ENCODE assay signal across 22 cellular contexts in the genomic region with DNA sequence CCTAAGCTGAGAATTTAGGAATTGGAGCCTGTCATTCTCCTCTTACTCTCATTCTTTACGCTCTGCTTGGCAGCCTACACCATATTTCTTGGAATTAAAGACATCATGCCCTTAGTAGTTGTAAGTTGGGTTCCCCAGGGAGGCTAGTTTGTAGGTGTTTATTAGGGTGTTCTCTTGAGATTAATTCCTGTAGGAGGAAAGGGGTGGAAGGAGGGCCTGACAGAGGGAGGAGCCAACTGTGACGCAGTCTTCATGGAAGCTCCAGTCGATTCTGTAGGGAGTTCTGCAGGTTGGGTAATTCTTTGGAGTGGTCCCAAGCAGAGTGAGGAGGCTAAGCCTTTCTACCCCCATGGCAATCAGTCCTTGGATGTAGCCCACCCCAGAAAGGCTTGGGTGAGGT.
DNase-seq lines count a peak whose midpoint lies in the region; ATAC-seq and TF ChIP-seq lines count a peak whose summit lies in the region.
"Had no signal": no experiment of that assay in that cellular context is flagged by ENCODE, and none has a peak within 500 bp of the region (broad histone marks: within the 10 kb centered on the region; RNA-seq: fewer than 3 reads in every experiment).

No MANE protein-coding gene starts in this region.

- H3K9me3 Mint-ChIP-seq in GM23338 = no peaks in the 10 kb centered on the region
- H3K9me3 Mint-ChIP-seq: naive B cell had no signal

- H2AFZ ChIP-seq in GM23338 = peak overlapping the region; percentile 72; the same call in 1 of the 2 replicates

- no peak for TF ChIP-seq CTCF in GM23338 (conservative IDR thresholded peaks at IDR 0.05; ENCODE audit: low read depth in 2 of 2)
- TF ChIP-seq CTCF in right atrium auricular region (IDR thresholded peaks at IDR 0.05) = no peak

- H3K18ac ChIP-seq in mesendoderm (ENCODE audit: low read length) = no peak overlapping the region

- H3K4me1 Mint-ChIP-seq in GM23338 = peaks cover 7% of the 10 kb centered on the region; the same call in 2 of the 3 replicates

- ATAC-seq in GM23338 = no peak

- H3K4me2 ChIP-seq in GM23338 = no peak overlapping the region
- H3K4me2 ChIP-seq in mesendoderm (ENCODE audit: low read length) = no peak overlapping the region
- H3K4me2 ChIP-seq: BLaER1 treated with 17β-estradiol and CSF1 and Interleukin-3, amounts not matched to agents 10 nM and 100 nM had no signal

- H3K56ac ChIP-seq in mesendoderm (ENCODE audit: low read length) = no peak overlapping the region

- no peak overlapping the region for H4K5ac ChIP-seq in mesendoderm (ENCODE audit: low read length)

- WGBS in mesendoderm (ENCODE audit: extremely low coverage, insufficient coverage, low lambda C conversion rate) = no CpG with 5 or more reads among the region's 3 CpGs

- H2AK5ac ChIP-seq in mesendoderm (ENCODE audit: low read length) = no peak overlapping the region

- H3K4me1 ChIP-seq in GM23338 (ENCODE audit: insufficient read depth) (peaks cover 3% of the 10 kb centered on the region; the same call in 1 of the 2 replicates), SJSA1 (replicated peaks) (peaks cover 43% of the 10 kb centered on the region), mesendoderm (ENCODE audit: control insufficient read depth, low read depth, low read length) (peaks cover 11% of the 10 kb centered on the region), right atrium auricular region (no peaks in the 10 kb centered on the region)
- H3K4me1 ChIP-seq: adrenal gland, suprapubic skin had no signal

- H3K36me3 Mint-ChIP-seq in GM23338 (ENCODE audit: low read depth) = no peaks in the 10 kb centered on the region
- H3K36me3 Mint-ChIP-seq: naive B cell had no signal

- H3K23ac ChIP-seq in mesendoderm (ENCODE audit: low read length) = no peak overlapping the region

- no peaks in the 10 kb centered on the region for H3K36me3 ChIP-seq in GM23338 (ENCODE audit: insufficient read depth)
- H3K36me3 ChIP-seq in SJSA1 = no peaks in the 10 kb centered on the region
- no peaks in the 10 kb centered on the region for H3K36me3 ChIP-seq in mesendoderm (ENCODE audit: control insufficient read depth, insufficient read depth, low read length)
- no peaks in the 10 kb centered on the region for H3K36me3 ChIP-seq in right atrium auricular region
- H3K36me3 ChIP-seq: adrenal gland; BLaER1 treated with 17β-estradiol and CSF1 and Interleukin-3, amounts not matched to agents 10 nM and 100 nM; suprapubic skin had no signal

- no peak overlapping the region for H2BK15ac ChIP-seq in mesendoderm (replicated peaks; ENCODE audit: low read depth)

- no peak overlapping the region for H4K8ac ChIP-seq in mesendoderm (ENCODE audit: low read depth, low read length)

- H3K9me2 ChIP-seq in GM23338 (ENCODE audit: insufficient read depth) = no peaks in the 10 kb centered on the region

- no peaks in the 10 kb centered on the region for H4K20me1 ChIP-seq in GM23338 (replicated peaks; ENCODE audit: insufficient read depth)
- H4K20me1 ChIP-seq: BLaER1 treated with 17β-estradiol and CSF1 and Interleukin-3, amounts not matched to agents 10 nM and 100 nM had no signal

- H3K4me3 ChIP-seq in GM23338 (no peak overlapping the region), SJSA1 (no peak overlapping the region), mesendoderm (ENCODE audit: low read length) (no peak overlapping the region), right atrium auricular region (no peak overlapping the region)
- H3K4me3 ChIP-seq: adrenal gland; BLaER1 treated with 17β-estradiol and CSF1 and Interleukin-3, amounts not matched to agents 10 nM and 100 nM; lung; suprapubic skin had no signal

- H3K4me3 Mint-ChIP-seq in GM23338 = no peak overlapping the region
- H3K4me3 Mint-ChIP-seq: naive B cell had no signal

- H3K9ac ChIP-seq in mesendoderm (ENCODE audit: low read length) = no peak overlapping the region
- H3K9ac ChIP-seq: BLaER1 treated with 17β-estradiol and CSF1 and Interleukin-3, amounts not matched to agents 10 nM and 100 nM had no signal

- H3K79me1 ChIP-seq in mesendoderm (ENCODE audit: low read length) = no peaks in the 10 kb centered on the region

- H3K4ac ChIP-seq in mesendoderm (ENCODE audit: low read depth, low read length) = no peak overlapping the region

- H3K27me3 ChIP-seq in GM23338 (ENCODE audit: insufficient read depth) (no peaks in the 10 kb centered on the region), SJSA1 (replicated peaks) (no peaks in the 10 kb centered on the region), mesendoderm (ENCODE audit: insufficient read depth, low read length, poor library complexity) (no peaks in the 10 kb centered on the region), right atrium auricular region (no peaks in the 10 kb centered on the region)
- H3K27me3 ChIP-seq: adrenal gland; BLaER1 treated with 17β-estradiol and CSF1 and Interleukin-3, amounts not matched to agents 10 nM and 100 nM; suprapubic skin had no signal

- no peak overlapping the region for H3K27ac Mint-ChIP-seq in GM23338
- H3K27ac Mint-ChIP-seq: naive B cell had no signal

- no peaks in the 10 kb centered on the region for H3F3A ChIP-seq in GM23338 (replicated peaks; ENCODE audit: low read depth)

- DNase-seq in GM23338 (ENCODE audit: low spot score) (no peak), SJSA1 (ENCODE audit: low read depth in 1 of 2, low spot score in 2 of 2) (no peak), mesendoderm (no peak), right atrium auricular region (ENCODE audit: low spot score) (no peak), midbrain (lab: John Stamatoyannopoulos, UW) (no peak), NCI-H1694 (lab: John Stamatoyannopoulos, UW) (no peak), activated gamma-delta T cell treated with Interleukin-2 at 50 U/mL for 16 hours (no peak)
- DNase-seq: activated CD4-positive, CD25-positive, alpha-beta regulatory T cell treated with anti-CD3 and anti-CD28 coated beads, Interleukin-2, amount 50 U/mL, for 72 hours; activated T-cell treated with anti-CD3 and anti-CD28 coated beads, Interleukin-2, amount 50 U/mL, for 1 hour; adrenal gland; cortex of kidney; DND-41; GOT3; KG1; naive B cell; NCI-H1436 treated with DMSO at 0.1 percent for 48 hours; NCI-H510A treated with DMSO at 0.1 percent for 48 hours; occipital lobe; SIG-M5 had no signal

- H3K79me2 ChIP-seq in GM23338 (replicated peaks; ENCODE audit: insufficient read depth) (no peaks in the 10 kb centered on the region), mesendoderm (ENCODE audit: control insufficient read depth, insufficient read depth, low read length) (no peaks in the 10 kb centered on the region)

- no peak overlapping the region for H2BK120ac ChIP-seq in mesendoderm (ENCODE audit: low read depth, low read length)

- H3K27me3 Mint-ChIP-seq in GM23338 (ENCODE audit: insufficient read depth, low read depth, poor library complexity) = peaks cover 2% of the 10 kb centered on the region
- H3K27me3 Mint-ChIP-seq: naive B cell had no signal

- no peak overlapping the region for H3K27ac ChIP-seq in GM23338 (ENCODE audit: low read depth)
- H3K27ac ChIP-seq in SJSA1 = peak overlapping the region; percentile 93
- H3K27ac ChIP-seq in mesendoderm (ENCODE audit: low read depth, low read length) = peak overlapping the region; percentile 33
- H3K27ac ChIP-seq in right atrium auricular region = no peak overlapping the region
- H3K27ac ChIP-seq: adrenal gland; BLaER1 treated with 17β-estradiol and CSF1 and Interleukin-3, amounts not matched to agents 10 nM and 100 nM; suprapubic skin had no signal

- H2BK5ac ChIP-seq in mesendoderm (ENCODE audit: low read length) = no peak overlapping the region

- no peaks in the 10 kb centered on the region for H3K9me3 ChIP-seq in SJSA1 (replicated peaks)
- H3K9me3 ChIP-seq in right atrium auricular region = no peaks in the 10 kb centered on the region
- H3K9me3 ChIP-seq: adrenal gland; BLaER1 treated with 17β-estradiol and CSF1 and Interleukin-3, amounts not matched to agents 10 nM and 100 nM; suprapubic skin had no signal

TF ChIP-seq in GM23338, 12 proteins besides CTCF, POLR2A, EP300 and RAD21 (continues in another document):
- no peak for TF ChIP-seq ZNF331 (CRISPR knock-in tag; IDR thresholded peaks at IDR 0.05; ENCODE audit: low read depth)
- no peak for TF ChIP-seq EZH2phosphoT487 (IDR thresholded peaks at IDR 0.05; ENCODE audit: unreplicated experiment)
- TF ChIP-seq, protein P1, sequence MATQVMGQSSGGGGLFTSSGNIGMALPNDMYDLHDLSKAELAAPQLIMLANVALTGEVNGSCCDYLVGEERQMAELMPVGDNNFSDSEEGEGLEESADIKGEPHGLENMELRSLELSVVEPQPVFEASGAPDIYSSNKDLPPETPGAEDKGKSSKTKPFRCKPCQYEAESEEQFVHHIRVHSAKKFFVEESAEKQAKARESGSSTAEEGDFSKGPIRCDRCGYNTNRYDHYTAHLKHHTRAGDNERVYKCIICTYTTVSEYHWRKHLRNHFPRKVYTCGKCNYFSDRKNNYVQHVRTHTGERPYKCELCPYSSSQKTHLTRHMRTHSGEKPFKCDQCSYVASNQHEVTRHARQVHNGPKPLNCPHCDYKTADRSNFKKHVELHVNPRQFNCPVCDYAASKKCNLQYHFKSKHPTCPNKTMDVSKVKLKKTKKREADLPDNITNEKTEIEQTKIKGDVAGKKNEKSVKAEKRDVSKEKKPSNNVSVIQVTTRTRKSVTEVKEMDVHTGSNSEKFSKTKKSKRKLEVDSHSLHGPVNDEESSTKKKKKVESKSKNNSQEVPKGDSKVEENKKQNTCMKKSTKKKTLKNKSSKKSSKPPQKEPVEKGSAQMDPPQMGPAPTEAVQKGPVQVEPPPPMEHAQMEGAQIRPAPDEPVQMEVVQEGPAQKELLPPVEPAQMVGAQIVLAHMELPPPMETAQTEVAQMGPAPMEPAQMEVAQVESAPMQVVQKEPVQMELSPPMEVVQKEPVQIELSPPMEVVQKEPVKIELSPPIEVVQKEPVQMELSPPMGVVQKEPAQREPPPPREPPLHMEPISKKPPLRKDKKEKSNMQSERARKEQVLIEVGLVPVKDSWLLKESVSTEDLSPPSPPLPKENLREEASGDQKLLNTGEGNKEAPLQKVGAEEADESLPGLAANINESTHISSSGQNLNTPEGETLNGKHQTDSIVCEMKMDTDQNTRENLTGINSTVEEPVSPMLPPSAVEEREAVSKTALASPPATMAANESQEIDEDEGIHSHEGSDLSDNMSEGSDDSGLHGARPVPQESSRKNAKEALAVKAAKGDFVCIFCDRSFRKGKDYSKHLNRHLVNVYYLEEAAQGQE (IDR thresholded peaks at IDR 0.05; ENCODE audit: unreplicated experiment) = no peak
- no peak for TF ChIP-seq NANOG (IDR thresholded peaks at IDR 0.05; ENCODE audit: borderline replicate concordance)
- TF ChIP-seq, protein P2, sequence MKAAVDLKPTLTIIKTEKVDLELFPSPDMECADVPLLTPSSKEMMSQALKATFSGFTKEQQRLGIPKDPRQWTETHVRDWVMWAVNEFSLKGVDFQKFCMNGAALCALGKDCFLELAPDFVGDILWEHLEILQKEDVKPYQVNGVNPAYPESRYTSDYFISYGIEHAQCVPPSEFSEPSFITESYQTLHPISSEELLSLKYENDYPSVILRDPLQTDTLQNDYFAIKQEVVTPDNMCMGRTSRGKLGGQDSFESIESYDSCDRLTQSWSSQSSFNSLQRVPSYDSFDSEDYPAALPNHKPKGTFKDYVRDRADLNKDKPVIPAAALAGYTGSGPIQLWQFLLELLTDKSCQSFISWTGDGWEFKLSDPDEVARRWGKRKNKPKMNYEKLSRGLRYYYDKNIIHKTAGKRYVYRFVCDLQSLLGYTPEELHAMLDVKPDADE (IDR thresholded peaks at IDR 0.05) = no peak

Comparison
In these comparisons a context has a peak if more than half of its experiments do, and no peak if none do; other contexts are left out.
1. H3K27ac ChIP-seq: peak in SJSA1 (single experiment) and mesendoderm (single experiment); none in GM23338 (single experiment) and right atrium auricular region (0 of 2).